26 cellular contexts compared by ENCODE assay signal in genomic region chr6:38021029-38021428, GRCh38.
DNase-seq lines count a peak whose midpoint lies in the region; ATAC-seq, FAIRE-seq and TF ChIP-seq lines count a peak whose summit lies in the region.
"Had no signal": no experiment of that assay in that cellular context is flagged by ENCODE, and none has a peak within 500 bp of the region (broad histone marks: within the 10 kb centered on the region; RNA-seq: fewer than 3 reads in every experiment).

No MANE protein-coding gene starts in this region.

- 13 to 21% methylated on average over 2 of the region's 2 CpGs for WGBS in pancreas, 2 donors

- no peak overlapping the region for H3K4me3 ChIP-seq in pancreas
- H3K4me3 ChIP-seq: skin epidermis, stomach, thyroid gland, vagina had no signal

- no peaks in the 10 kb centered on the region for H3K36me3 ChIP-seq in pancreas
- H3K36me3 ChIP-seq: brain microvascular endothelial cell, stomach, thyroid gland, vagina had no signal

- H3K9me3 ChIP-seq in pancreas, result no peaks in the 10 kb centered on the region
- H3K9me3 ChIP-seq: thyroid gland, vagina had no signal

- no peak for FAIRE-seq in pancreas (lab: Jason Lieb, UNC)
- FAIRE-seq: G401.6, keratinocyte, RCC 7860 had no signal

- intact Hi-C loops in pancreas (cut with DNase I), result no loop called here

- no peak for TF ChIP-seq CTCF in pancreas (IDR thresholded peaks at IDR 0.05)
- TF ChIP-seq CTCF in GM13977 (IDR thresholded peaks at IDR 0.05; ENCODE audit: extremely low read depth, insufficient read depth, missing control alignments), result no peak

- ATAC-seq in pancreas (peak in 3 of 4 donors; percentile 48 to 69 (median 64)), GM19452 (IDR thresholded peaks at IDR 0.05; ENCODE audit: unreplicated experiment) (no peak), GM18502 (IDR thresholded peaks at IDR 0.05; ENCODE audit: poor library complexity, unreplicated experiment) (no peak)
- ATAC-seq: activated CD8-positive, alpha-beta memory T cell treated with anti-CD3 and anti-CD28 coated beads, Interleukin-2, amount 10 ng/mL, durations not matched to agents 7 days and 5 days had no signal

- H3K4me1 ChIP-seq in pancreas, result peaks cover 0 to 14% (median 12%) of the 10 kb centered on the region in 3 donors

- H3K27ac ChIP-seq in pancreas, result no peak overlapping the region
- H3K27ac ChIP-seq: 22Rv1, brain microvascular endothelial cell, skin epidermis, stomach, thyroid gland, vagina had no signal

- in situ Hi-C loops in GM13977 (cut with MboI; ENCODE audit: low pct_unique_long_range_greater_than_20kb, low sequenced_read_pairs, unreplicated experiment), result no loop called here

- no peaks in the 10 kb centered on the region for H3K27me3 ChIP-seq in pancreas
- H3K27me3 ChIP-seq: brain microvascular endothelial cell, stomach, thyroid gland, vagina had no signal

- DNase-seq in DMS 273 (lab: John Stamatoyannopoulos, UW; ENCODE audit: unreplicated experiment) (peak; percentile 13), DMS 273 treated with DMSO at 0.1 percent for 48 hours (lab: John Stamatoyannopoulos, UW) (no peak), NCI-H1930 (lab: John Stamatoyannopoulos, UW) (peak; percentile 90 to 91), NCI-H748 treated with DMSO at 0.1 percent for 48 hours (lab: John Stamatoyannopoulos, UW) (peak; percentile 84), pancreas (no peak), GM13977 (ENCODE audit: low spot score) (no peak)
- DNase-seq: activated CD4-positive, alpha-beta T cell treated with anti-CD3 and anti-CD28 coated beads, Interleukin-2, amount 10 ng/mL, durations not matched to agents 7 days and 5 days; activated CD8-positive, alpha-beta memory T cell treated with anti-CD3 and anti-CD28 coated beads, Interleukin-2, amount 10 ng/mL, durations not matched to agents 7 days and 5 days; activated naive CD4-positive, alpha-beta T cell; activated T-cell treated with anti-CD3 and anti-CD28 coated beads, Interleukin-2, amount 50 U/mL, for 48 hours; brain microvascular endothelial cell; CD4-positive, CD25-positive, alpha-beta regulatory T cell; Kasumi-1; NCI-H1048; SIG-M5; stomach; T1000; thyroid gland had no signal

Comparison
In these comparisons a context has a peak if more than half of its experiments do, and no peak if none do; other contexts are left out.
1. DNase-seq: peak in DMS 273 (single experiment), NCI-H1930 (2 of 2) and NCI-H748 treated with DMSO at 0.1 percent for 48 hours (single experiment); none in DMS 273 treated with DMSO at 0.1 percent for 48 hours (single experiment), pancreas (0 of 6) and GM13977 (single experiment).
2. ATAC-seq: peak in pancreas (3 of 4); none in GM19452 (single experiment) and GM18502 (single experiment).